8 cellular contexts compared by ENCODE assay signal in genomic region chr3:179562467-179563297, GRCh38. TPM values are rescaled to one million over a fixed set of nuclear protein-coding genes. Genes with fewer than 3 reads are reported as not detected.
A peak's percentile ranks its signal among the peaks of the same experiment; 100 is the strongest.
DNase-seq lines count a peak whose midpoint lies in the region; ATAC-seq and TF ChIP-seq lines count a peak whose summit lies in the region.

ACTL6A (plus strand) TSS chr3:179562926; CDS start chr3:179563093, 167 bp downstream.

- POLR2A ChIA-PET in Panc1 (lab: Charles Lee) = interaction anchor here (0.6 to 1.8 kb wide), 7 partner anchors 9 to 730 kb away, joined by 3 to 7 read pairs (median 4); partner anchors contain the start of genes MRPL47 and NDUFB5

- ATAC-seq in GM21723 (IDR thresholded peaks at IDR 0.05; ENCODE audit: unreplicated experiment) (peak; percentile 95), Panc1 (peak; percentile 97)
- ATAC-seq in activated T-cell treated with anti-CD3 and anti-CD28 coated beads, Interleukin-2, amount 50 U/mL, for 4 hours = peak; percentile 95

- in situ Hi-C loops in Panc1 (cut with HindIII; ENCODE audit: low pct_unique_long_range_greater_than_20kb, low sequenced_read_pairs) = no loop called here

- H3K4me3 ChIP-seq in Panc1 (ENCODE audit: low read depth in 2 of 2, low read length in 2 of 2) = peak within 1 kb of the TSS; percentile 77 to 86
- H3K4me3 ChIP-seq in esophagus (ENCODE audit: low read depth in 1 of 2, low read length in 2 of 2) = peak within 1 kb of the TSS; percentile 82 to 95
- H3K4me3 ChIP-seq in mucosa of stomach (ENCODE audit: low read length) = peak within 1 kb of the TSS; percentile 70

- CTCF ChIA-PET in Panc1 (lab: Charles Lee) = interaction anchor here (0.7 to 1.2 kb wide), 3 partner anchors 18 to 189 kb away, joined by 3 to 4 read pairs (median 3); no protein-coding TSS in a partner anchor

- BruUV-seq in Panc1 (replicated peaks; lab: Mats Ljungman, UMichigan) = no TSS peak

- no peak for TF ChIP-seq CTCF in Panc1 (IDR thresholded peaks at IDR 0.05)

- H3K9me3 ChIP-seq in Panc1 (ENCODE audit: control insufficient read depth, insufficient read depth, low read depth, low read length) (no peaks in the 10 kb centered on the region), esophagus (ENCODE audit: control insufficient read depth in 2 of 2, insufficient read depth in 1 of 2, low read depth in 1 of 2, low read length in 1 of 2) (peaks cover 0 to 3% of the 10 kb centered on the region in 2 donors), mucosa of stomach (ENCODE audit: control insufficient read depth, low read length) (no peaks in the 10 kb centered on the region)

- peaks cover 31% of the 10 kb centered on the region for H3K4me1 Mint-ChIP-seq in activated T-cell treated with anti-CD3 and anti-CD28 coated beads, Interleukin-2, amount 50 U/mL, for 4 hours (ENCODE audit: low read depth)

- H3K36me3 ChIP-seq in Panc1 (ENCODE audit: control insufficient read depth, insufficient read depth, low read length) = no peaks in the 10 kb centered on the region; the same call in 1 of the 2 replicates
- no peaks in the 10 kb centered on the region for H3K36me3 ChIP-seq in esophagus (ENCODE audit: control insufficient read depth in 2 of 2, insufficient read depth in 2 of 2, low read length in 1 of 2)
- H3K36me3 ChIP-seq in mucosa of stomach (ENCODE audit: control insufficient read depth, insufficient read depth, low read length) = no peaks in the 10 kb centered on the region

- 1 to 2% methylated on average over 45 to 65 of the region's 65 CpGs for WGBS in esophagus, 2 donors

- DNase-seq in DMS53 (lab: John Stamatoyannopoulos, UW) (peak; percentile 99), KG1 (lab: John Stamatoyannopoulos, UW) (peak; percentile 97), Panc1 (ENCODE audit: low read depth, low spot score) (peak; percentile 99)
- DNase-seq in activated T-cell treated with anti-CD3 and anti-CD28 coated beads, Interleukin-2, amount 50 U/mL, for 4 hours = peak; percentile 99
- peak; percentile 96 for DNase-seq in stimulated activated CD8-positive, alpha-beta memory T cell treated with anti-CD3 and anti-CD28 coated beads, Interleukin-7, amount 100 ng/mL, for 1 hour (ENCODE audit: low read depth in 2 of 2)

- peak within 1 kb of the TSS; percentile 95 for H3K4me3 Mint-ChIP-seq in activated T-cell treated with anti-CD3 and anti-CD28 coated beads, Interleukin-2, amount 50 U/mL, for 4 hours

- peak within 1 kb of the TSS; percentile 76 for H3K9ac ChIP-seq in mucosa of stomach (ENCODE audit: low read length)

- peaks cover 2% of the 10 kb centered on the region for H3K27me3 Mint-ChIP-seq in activated T-cell treated with anti-CD3 and anti-CD28 coated beads, Interleukin-2, amount 50 U/mL, for 4 hours (ENCODE audit: low read depth)

- H3K27ac ChIP-seq in Panc1 (ENCODE audit: low read length) (peak within 1 kb of the TSS; percentile 92), esophagus (ENCODE audit: low read depth in 2 of 2, low read length in 1 of 2) (peak within 1 kb of the TSS; percentile 73 to 93)

- H3K9me3 Mint-ChIP-seq in activated T-cell treated with anti-CD3 and anti-CD28 coated beads, Interleukin-2, amount 50 U/mL, for 4 hours = no peaks in the 10 kb centered on the region

- intact Hi-C loops in Panc1 (cut with micrococcal nuclease; ENCODE audit: unreplicated experiment) = loop anchor here (5.0 kb wide), 1 partner anchor 240 kb away; the partner anchor contains the start of gene ZNF639

- H3K36me3 Mint-ChIP-seq in activated T-cell treated with anti-CD3 and anti-CD28 coated beads, Interleukin-2, amount 50 U/mL, for 4 hours (ENCODE audit: insufficient read depth) = no peaks in the 10 kb centered on the region

- H3K4me1 ChIP-seq in Panc1 (ENCODE audit: control insufficient read depth, insufficient read depth, low read length) (peaks cover 16% of the 10 kb centered on the region), esophagus (ENCODE audit: control insufficient read depth in 2 of 2, insufficient read depth in 2 of 2, low read length in 1 of 2) (no peaks in the 10 kb centered on the region), mucosa of stomach (ENCODE audit: control insufficient read depth, insufficient read depth, low read length) (no peaks in the 10 kb centered on the region)

- H3K27me3 ChIP-seq in Panc1 (ENCODE audit: control insufficient read depth, insufficient read depth, low read length) (no peaks in the 10 kb centered on the region), esophagus (ENCODE audit: control insufficient read depth in 1 of 2, insufficient read depth in 2 of 2, low read length in 2 of 2) (no peaks in the 10 kb centered on the region), mucosa of stomach (ENCODE audit: control insufficient read depth, insufficient read depth, low read length) (no peaks in the 10 kb centered on the region)

RNA-seq across cellular contexts. Expression of gene ACTL6A, which starts in this region (rescaled TPM):
- 122 TPM for total RNA-seq in Panc1 (2021; ENCODE audit: unreplicated experiment)
- polyA plus RNA-seq in Panc1 (2012; ENCODE audit: insufficient read length) = 93.5 TPM
- 10 to 100 TPM; 86.7 to 96.8 (median 92.3) TPM for total RNA-seq in activated T-cell treated with anti-CD3 and anti-CD28 coated beads, Interleukin-2, amount 50 U/mL, for 4 hours
- polyA plus RNA-seq in esophagus = 10 to 100 TPM; 36.5 to 71.5 TPM

Comparison
In these comparisons a context has a peak if more than half of its experiments do, and no peak if none do; other contexts are left out.
1. Peak in every context shown above with its lines: DNase-seq, ATAC-seq, H3K4me3 ChIP-seq and H3K27ac ChIP-seq.